ENCODE assay signal across 22 cellular contexts in genomic region chr11:130629039-130629438, GRCh38.
DNase-seq lines count a peak whose midpoint lies in the region; ATAC-seq, FAIRE-seq and TF ChIP-seq lines count a peak whose summit lies in the region.
"Had no signal": no experiment of that assay in that cellular context is flagged by ENCODE, and none has a peak within 500 bp of the region (broad histone marks: within the 10 kb centered on the region; RNA-seq: fewer than 3 reads in every experiment).

No MANE protein-coding gene starts in this region.

- H3K4me3 ChIP-seq in astrocyte (ENCODE audit: insufficient read depth, low read depth, low read length) (no peak overlapping the region), mucosa of descending colon (no peak overlapping the region)
- H3K4me3 ChIP-seq: ovary, thoracic aorta had no signal

- peaks cover 43% of the 10 kb centered on the region for H3K4me1 Mint-ChIP-seq in astrocyte (ENCODE audit: low read depth, unreplicated experiment)
- peaks cover 7% of the 10 kb centered on the region for H3K4me1 Mint-ChIP-seq in activated T-cell treated with anti-CD3 and anti-CD28 coated beads, Interleukin-2, amount 50 U/mL, for 24 hours (ENCODE audit: low read depth)
- H3K4me1 Mint-ChIP-seq: naive B cell had no signal

- no peaks in the 10 kb centered on the region for H3K9me3 Mint-ChIP-seq in astrocyte (ENCODE audit: unreplicated experiment)
- no peaks in the 10 kb centered on the region for H3K9me3 Mint-ChIP-seq in activated T-cell treated with anti-CD3 and anti-CD28 coated beads, Interleukin-2, amount 50 U/mL, for 24 hours
- H3K9me3 Mint-ChIP-seq: activated naive CD4-positive, alpha-beta T cell treated with anti-CD3 and anti-CD28 coated beads for 36 hours; endodermal cell; stimulated activated effector memory CD8-positive, alpha-beta T cell treated with anti-CD3 and anti-CD28 coated beads, Interleukin-12 subunit alpha, Interleukin-12 subunit beta, amount 100 ng/mL, for 72 hours had no signal

- TF ChIP-seq CTCF in astrocyte (IDR thresholded peaks at IDR 0.05; ENCODE audit: insufficient read depth, low read depth, low read length), result no peak
- TF ChIP-seq CTCF in mucosa of descending colon (IDR thresholded peaks at IDR 0.05), result no peak

- H3K27me3 Mint-ChIP-seq in astrocyte (ENCODE audit: low read depth, unreplicated experiment), result no peaks in the 10 kb centered on the region
- peaks cover 26% of the 10 kb centered on the region for H3K27me3 Mint-ChIP-seq in activated T-cell treated with anti-CD3 and anti-CD28 coated beads, Interleukin-2, amount 50 U/mL, for 24 hours

- no peaks in the 10 kb centered on the region for H3K79me2 ChIP-seq in astrocyte (ENCODE audit: insufficient read depth, low read length)

- peak; percentile 26 for ATAC-seq in mucosa of descending colon
- ATAC-seq: sciatic nerve; stimulated activated effector memory CD8-positive, alpha-beta T cell treated with anti-CD3 and anti-CD28 coated beads, Interleukin-12 subunit alpha, Interleukin-12 subunit beta, amount 100 ng/mL, for 72 hours had no signal

- no peak overlapping the region for H3K4me2 ChIP-seq in astrocyte (ENCODE audit: low read length)

- H3K27ac ChIP-seq in astrocyte (ENCODE audit: low read depth, low read length), result no peak overlapping the region
- H3K27ac ChIP-seq: ovary, thoracic aorta had no signal

- H3K4me3 Mint-ChIP-seq in astrocyte (ENCODE audit: unreplicated experiment), result no peak overlapping the region
- H3K4me3 Mint-ChIP-seq in activated T-cell treated with anti-CD3 and anti-CD28 coated beads, Interleukin-2, amount 50 U/mL, for 24 hours, result no peak overlapping the region
- H3K4me3 Mint-ChIP-seq: activated naive CD4-positive, alpha-beta T cell treated with anti-CD3 and anti-CD28 coated beads for 36 hours; endodermal cell; naive B cell; stimulated activated effector memory CD8-positive, alpha-beta T cell treated with anti-CD3 and anti-CD28 coated beads, Interleukin-12 subunit alpha, Interleukin-12 subunit beta, amount 100 ng/mL, for 72 hours had no signal

- H3K36me3 ChIP-seq in astrocyte (ENCODE audit: insufficient read depth, low read length), result no peaks in the 10 kb centered on the region
- no peaks in the 10 kb centered on the region for H3K36me3 ChIP-seq in mucosa of descending colon (ENCODE audit: low read depth)
- H3K36me3 ChIP-seq: ovary, thoracic aorta had no signal

- H3K4me1 ChIP-seq in astrocyte (ENCODE audit: insufficient read depth, low read length) (peaks cover 35% of the 10 kb centered on the region), mucosa of descending colon (ENCODE audit: low read depth) (no peaks in the 10 kb centered on the region)

- peak; percentile 39 for DNase-seq in EH (ENCODE audit: low read depth)
- peak; percentile 10 for DNase-seq in NCI-H2171 (lab: John Stamatoyannopoulos, UW)
- peak; percentile 51 for DNase-seq in astrocyte (ENCODE audit: low read depth)
- no peak for DNase-seq in mucosa of descending colon
- no peak for DNase-seq in cerebellum (ENCODE audit: low spot score)
- DNase-seq in activated T-cell treated with anti-CD3 and anti-CD28 coated beads, Interleukin-2, amount 50 U/mL, for 24 hours, result no peak
- DNase-seq in T-helper 1 cell, result no peak
- DNase-seq: activated CD4-positive, alpha-beta T cell treated with anti-CD3 and anti-CD28 coated beads, Interleukin-2, amount 50 U/mL, for 48 hours; activated naive CD4-positive, alpha-beta T cell treated with anti-CD3 and anti-CD28 coated beads for 36 hours; activated T-cell treated with anti-CD3 and anti-CD28 coated beads, Interleukin-2, amount 50 U/mL, for 1 hour; aorta; DND-41; endodermal cell; Kasumi-1; kidney; naive B cell; NCI-H1105; ovary had no signal

- FAIRE-seq in astrocyte (lab: Jason Lieb, UNC), result no peak
- FAIRE-seq: HTR-8/SVneo, kidney had no signal

- H2AFZ ChIP-seq in astrocyte (ENCODE audit: low read depth, low read length), result no peak overlapping the region

- no peak overlapping the region for H3K27ac Mint-ChIP-seq in astrocyte (ENCODE audit: unreplicated experiment)
- H3K27ac Mint-ChIP-seq in activated T-cell treated with anti-CD3 and anti-CD28 coated beads, Interleukin-2, amount 50 U/mL, for 24 hours, result no peak overlapping the region
- H3K27ac Mint-ChIP-seq: activated naive CD4-positive, alpha-beta T cell treated with anti-CD3 and anti-CD28 coated beads for 36 hours; endodermal cell; naive B cell; stimulated activated effector memory CD8-positive, alpha-beta T cell treated with anti-CD3 and anti-CD28 coated beads, Interleukin-12 subunit alpha, Interleukin-12 subunit beta, amount 100 ng/mL, for 72 hours had no signal

- H3K9ac ChIP-seq in astrocyte (ENCODE audit: low read length), result no peak overlapping the region

- H4K20me1 ChIP-seq in astrocyte (ENCODE audit: insufficient read depth, low read length), result no peaks in the 10 kb centered on the region

- intact Hi-C loops in mucosa of descending colon (cut with DNase I, micrococcal nuclease), result no loop called here

- no peaks in the 10 kb centered on the region for H3K27me3 ChIP-seq in astrocyte (ENCODE audit: insufficient read depth, low read length)
- H3K27me3 ChIP-seq: ovary had no signal

- peaks cover 2% of the 10 kb centered on the region for H3K36me3 Mint-ChIP-seq in astrocyte (ENCODE audit: low read depth, unreplicated experiment)
- H3K36me3 Mint-ChIP-seq in activated T-cell treated with anti-CD3 and anti-CD28 coated beads, Interleukin-2, amount 50 U/mL, for 24 hours (ENCODE audit: low read depth), result no peaks in the 10 kb centered on the region
- H3K36me3 Mint-ChIP-seq: naive B cell; stimulated activated effector memory CD8-positive, alpha-beta T cell treated with anti-CD3 and anti-CD28 coated beads, Interleukin-12 subunit alpha, Interleukin-12 subunit beta, amount 100 ng/mL, for 72 hours had no signal

- H3K9me3 ChIP-seq in astrocyte (ENCODE audit: insufficient read depth, low read depth, low read length) (no peaks in the 10 kb centered on the region), mucosa of descending colon (no peaks in the 10 kb centered on the region)
- H3K9me3 ChIP-seq: ovary, thoracic aorta had no signal

Comparison
In these comparisons a context has a peak if more than half of its experiments do, and no peak if none do; other contexts are left out.
1. DNase-seq: peak in EH (single experiment), NCI-H2171 (single experiment) and astrocyte (single experiment); none in mucosa of descending colon (0 of 3), cerebellum (single experiment), activated T-cell treated with anti-CD3 and anti-CD28 coated beads, Interleukin-2, amount 50 U/mL, for 24 hours (single experiment) and T-helper 1 cell (0 of 5).